ENCODE assay signal across 8 cellular contexts in the genomic region with DNA sequence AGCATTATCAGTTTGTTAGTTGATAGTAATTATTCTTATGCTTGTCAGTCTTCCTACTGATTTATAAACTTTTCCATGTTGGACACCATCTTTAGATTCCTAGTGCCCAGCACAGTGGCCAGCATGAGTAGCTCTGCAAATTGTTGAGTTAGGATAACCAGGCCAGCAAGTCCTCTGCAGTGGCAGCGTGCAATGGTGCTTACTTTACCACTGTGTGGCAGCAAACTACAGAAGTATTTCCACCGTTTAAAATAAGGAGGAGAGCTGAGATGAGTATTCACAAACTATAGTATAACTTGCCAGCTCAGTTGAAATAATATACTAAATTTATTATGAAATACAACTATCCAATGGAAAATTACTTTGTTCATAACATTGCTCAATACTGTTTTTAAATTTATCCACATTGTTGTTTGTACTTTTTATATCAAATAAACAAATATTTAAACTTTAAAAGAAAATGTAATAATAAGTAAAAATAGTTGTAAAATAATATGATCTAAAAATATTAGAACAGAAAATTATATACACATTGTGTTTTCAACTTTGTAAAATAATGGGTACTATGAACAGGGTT. TPM values are rescaled to one million over a fixed set of nuclear protein-coding genes. Genes with fewer than 3 reads are reported as not detected.
DNase-seq lines count a peak whose midpoint lies in the region; ATAC-seq, FAIRE-seq and TF ChIP-seq lines count a peak whose summit lies in the region.

No MANE protein-coding gene starts in this region.

- no peaks in the 10 kb centered on the region for H3K9me3 ChIP-seq in esophagus muscularis mucosa

- no peaks in the 10 kb centered on the region for H3K36me3 ChIP-seq in esophagus muscularis mucosa

- no peaks in the 10 kb centered on the region for H3K36me3 Mint-ChIP-seq in activated naive CD8-positive, alpha-beta T cell treated with anti-CD3 and anti-CD28 coated beads, Interleukin-2, amount 10 ng/mL, durations not matched to agents 7 days and 5 days
- H3K36me3 Mint-ChIP-seq in activated naive CD8-positive, alpha-beta T cell treated with anti-CD3 and anti-CD28 coated beads for 36 hours = no peaks in the 10 kb centered on the region
- no peaks in the 10 kb centered on the region for H3K36me3 Mint-ChIP-seq in neural crest cell (ENCODE audit: low read depth)

- peak; percentile 67 for ATAC-seq in activated naive CD8-positive, alpha-beta T cell treated with anti-CD3 and anti-CD28 coated beads, Interleukin-2, amount 10 ng/mL, durations not matched to agents 7 days and 5 days (ENCODE audit: low read depth)
- ATAC-seq in GM18873 (IDR thresholded peaks at IDR 0.05; ENCODE audit: low FRiP score, unreplicated experiment) (no peak), HG03565 (IDR thresholded peaks at IDR 0.05; ENCODE audit: unreplicated experiment) (no peak)

- peak; percentile 70 for TF ChIP-seq CTCF in NB4 (IDR thresholded peaks at IDR 0.05; ENCODE audit: low read depth, low read length)
- TF ChIP-seq CTCF in esophagus muscularis mucosa (IDR thresholded peaks at IDR 0.05) = peak in 2 of 3 experiments; percentile 20 to 32
- peak; percentile 62 for TF ChIP-seq CTCF in neural crest cell (conservative IDR thresholded peaks at IDR 0.05)

- WGBS in esophagus muscularis mucosa = 15% methylated on average over 2 of the region's 2 CpGs

- intact Hi-C loops in esophagus muscularis mucosa (cut with DNase I) = no loop called here

- no peaks in the 10 kb centered on the region for H3K27me3 Mint-ChIP-seq in activated naive CD8-positive, alpha-beta T cell treated with anti-CD3 and anti-CD28 coated beads, Interleukin-2, amount 10 ng/mL, durations not matched to agents 7 days and 5 days
- no peaks in the 10 kb centered on the region for H3K27me3 Mint-ChIP-seq in activated naive CD8-positive, alpha-beta T cell treated with anti-CD3 and anti-CD28 coated beads for 36 hours
- H3K27me3 Mint-ChIP-seq in neural crest cell (ENCODE audit: low read depth) = peaks cover 2% of the 10 kb centered on the region

- TF ChIP-seq EP300 in esophagus muscularis mucosa (IDR thresholded peaks at IDR 0.05) = no peak

- no peak overlapping the region for H3K4me3 Mint-ChIP-seq in activated naive CD8-positive, alpha-beta T cell treated with anti-CD3 and anti-CD28 coated beads, Interleukin-2, amount 10 ng/mL, durations not matched to agents 7 days and 5 days
- H3K4me3 Mint-ChIP-seq in activated naive CD8-positive, alpha-beta T cell treated with anti-CD3 and anti-CD28 coated beads for 36 hours = no peak overlapping the region
- H3K4me3 Mint-ChIP-seq in neural crest cell = no peak overlapping the region

- peaks cover 0 to 2% (median 0%) of the 10 kb centered on the region in 4 donors for H3K4me1 ChIP-seq in esophagus muscularis mucosa

- H3K4me1 Mint-ChIP-seq in activated naive CD8-positive, alpha-beta T cell treated with anti-CD3 and anti-CD28 coated beads, Interleukin-2, amount 10 ng/mL, durations not matched to agents 7 days and 5 days = peaks cover 4% of the 10 kb centered on the region
- H3K4me1 Mint-ChIP-seq in activated naive CD8-positive, alpha-beta T cell treated with anti-CD3 and anti-CD28 coated beads for 36 hours = peaks cover 3% of the 10 kb centered on the region
- H3K4me1 Mint-ChIP-seq in neural crest cell = peaks cover 8% of the 10 kb centered on the region

- H3K9me3 Mint-ChIP-seq in activated naive CD8-positive, alpha-beta T cell treated with anti-CD3 and anti-CD28 coated beads, Interleukin-2, amount 10 ng/mL, durations not matched to agents 7 days and 5 days = no peaks in the 10 kb centered on the region
- no peaks in the 10 kb centered on the region for H3K9me3 Mint-ChIP-seq in activated naive CD8-positive, alpha-beta T cell treated with anti-CD3 and anti-CD28 coated beads for 36 hours
- H3K9me3 Mint-ChIP-seq in neural crest cell = no peaks in the 10 kb centered on the region

- FAIRE-seq in TTC549 (lab: Jason Lieb, UNC) = peak; percentile 96

- no peak overlapping the region for H3K27ac Mint-ChIP-seq in activated naive CD8-positive, alpha-beta T cell treated with anti-CD3 and anti-CD28 coated beads, Interleukin-2, amount 10 ng/mL, durations not matched to agents 7 days and 5 days
- no peak overlapping the region for H3K27ac Mint-ChIP-seq in activated naive CD8-positive, alpha-beta T cell treated with anti-CD3 and anti-CD28 coated beads for 36 hours
- H3K27ac Mint-ChIP-seq in neural crest cell (ENCODE audit: unreplicated experiment) = no peak overlapping the region

- no peaks in the 10 kb centered on the region for H3K27me3 ChIP-seq in esophagus muscularis mucosa

- TF ChIP-seq POLR2A in NB4 (IDR thresholded peaks at IDR 0.05; ENCODE audit: extremely low read depth, insufficient read length) = no peak
- TF ChIP-seq POLR2A in esophagus muscularis mucosa (IDR thresholded peaks at IDR 0.05; ENCODE audit: low read depth) = no peak

- no peak overlapping the region for H3K27ac ChIP-seq in esophagus muscularis mucosa (replicated peaks in 1 of 4)

- no peak for DNase-seq in activated naive CD8-positive, alpha-beta T cell treated with anti-CD3 and anti-CD28 coated beads, Interleukin-2, amount 10 ng/mL, durations not matched to agents 7 days and 5 days
- DNase-seq in activated naive CD8-positive, alpha-beta T cell treated with anti-CD3 and anti-CD28 coated beads for 36 hours = no peak
- DNase-seq in NB4 (ENCODE audit: low read depth) (peak; percentile 71), esophagus muscularis mucosa (ENCODE audit: extremely low spot score) (no peak), neural crest cell (ENCODE audit: low read depth, low spot score) (no peak)

- POLR2A ChIA-PET in activated naive CD8-positive, alpha-beta T cell treated with anti-CD3 and anti-CD28 coated beads, Interleukin-2, amount 10 ng/mL, durations not matched to agents 7 days and 5 days (lab: Charles Lee) = interaction anchor here (1.6 kb wide), 1 partner anchor 9 kb away, joined by 8 read pairs; a partner anchor contains a TSS

- no peak overlapping the region for H3K4me3 ChIP-seq in NB4 (ENCODE audit: low read depth, low read length)
- H3K4me3 ChIP-seq in esophagus muscularis mucosa = no peak overlapping the region

RNA-seq across cellular contexts. Expression of a gene that starts 9.3 kb away (rescaled TPM):
- 10 to 100 TPM; 30.5 to 30.8 TPM for total RNA-seq in activated naive CD8-positive, alpha-beta T cell treated with anti-CD3 and anti-CD28 coated beads, Interleukin-2, amount 10 ng/mL, durations not matched to agents 7 days and 5 days
- 10 to 100 TPM; 34.5 to 35.2 TPM for total RNA-seq in activated naive CD8-positive, alpha-beta T cell treated with anti-CD3 and anti-CD28 coated beads for 36 hours
- 10 to 100 TPM; 17.2 to 28.7 (median 21.3) TPM for total RNA-seq in esophagus muscularis mucosa
- 33.7 and 33.8 TPM in 2 replicates for total RNA-seq in neural crest cell

RNA-seq across cellular contexts. Expression of a gene that starts 31.9 kb away (rescaled TPM):
- total RNA-seq in activated naive CD8-positive, alpha-beta T cell treated with anti-CD3 and anti-CD28 coated beads, Interleukin-2, amount 10 ng/mL, durations not matched to agents 7 days and 5 days = 1 to 10 TPM; 1.2 to 1.9 TPM
- under 1 TPM; 0.64 to 0.89 TPM for total RNA-seq in activated naive CD8-positive, alpha-beta T cell treated with anti-CD3 and anti-CD28 coated beads for 36 hours
- 10 to 100 TPM; 20.3 to 32.4 (median 25.1) TPM for total RNA-seq in esophagus muscularis mucosa
- total RNA-seq in neural crest cell = 1.9 and 2.1 TPM in 2 replicates
